1 cellular context compared by ENCODE assay signal in genomic region chr11:62423012-62423411, GRCh38.
TF ChIP-seq lines count a peak whose summit lies in the region.

No MANE protein-coding gene starts in this region.

TF ChIP-seq in HepG2, 621 proteins besides CTCF, POLR2A, EP300 and RAD21:
- TF ChIP-seq KMT2B (CRISPR knock-in tag; IDR thresholded peaks at IDR 0.05) = no peak
- no peak for TF ChIP-seq ZNF180 (CRISPR knock-in tag; IDR thresholded peaks at IDR 0.05; ENCODE audit: borderline replicate concordance, low read depth)
- no peak for TF ChIP-seq ZNF556 (CRISPR knock-in tag; IDR thresholded peaks at IDR 0.05; ENCODE audit: borderline replicate concordance)
